In genomic region chr17:5419959-5420653, GRCh38 we compare ENCODE assay signal across 1 cellular context.
TF ChIP-seq lines count a peak whose summit lies in the region.

TSS of gene RPAIN (plus strand) at chr17:5420182. CDS start at chr17:5420211, 29 bp downstream.

TF ChIP-seq in HepG2, 621 proteins besides CTCF, POLR2A, EP300 and RAD21 (continued from another document and continues in another):
- TF ChIP-seq ZNF280D (CRISPR knock-in tag; IDR thresholded peaks at IDR 0.05) (no peak), HES4 (CRISPR knock-in tag; IDR thresholded peaks at IDR 0.05; ENCODE audit: borderline replicate concordance) (peak; percentile 80; the same call in 1 of the 2 replicates), TFDP2 (CRISPR knock-in tag; IDR thresholded peaks at IDR 0.05) (no peak), SALL2 (CRISPR knock-in tag; IDR thresholded peaks at IDR 0.05) (no peak), KLF6 (CRISPR knock-in tag; IDR thresholded peaks at IDR 0.05) (peak; percentile 43; the same call in 1 of the 2 replicates), ZNF329 (CRISPR knock-in tag; IDR thresholded peaks at IDR 0.05; ENCODE audit: low read depth) (no peak), ZXDC (CRISPR knock-in tag; IDR thresholded peaks at IDR 0.05) (0 out of 2 replicates have a peak, but pooled peaks have one; percentile 69), TOPORS (CRISPR knock-in tag; IDR thresholded peaks at IDR 0.05) (no peak), EHMT2 (IDR thresholded peaks at IDR 0.05; ENCODE audit: borderline replicate concordance, low read depth, low read length) (no peak), ELF1 (CRISPR knock-in tag; IDR thresholded peaks at IDR 0.05) (peak; percentile 83), HNRNPL (IDR thresholded peaks at IDR 0.05; ENCODE audit: low read depth, low read length) (0 out of 2 replicates have a peak, but pooled peaks have one; percentile 29), ZMYM4 (CRISPR knock-in tag; IDR thresholded peaks at IDR 0.05) (peak; percentile 64), ZNF609 (CRISPR knock-in tag; IDR thresholded peaks at IDR 0.05; ENCODE audit: borderline replicate concordance) (no peak), ZNF687 (CRISPR knock-in tag; IDR thresholded peaks at IDR 0.05) (peak; percentile 91), ZBTB46 (CRISPR knock-in tag; IDR thresholded peaks at IDR 0.05; ENCODE audit: borderline replicate concordance) (no peak), MYC (CRISPR knock-in tag; IDR thresholded peaks at IDR 0.05; ENCODE audit: borderline replicate concordance) (peak; percentile 96), ZNF574 (CRISPR knock-in tag; IDR thresholded peaks at IDR 0.05) (peak; percentile 79), NR1H2 (CRISPR knock-in tag; IDR thresholded peaks at IDR 0.05; ENCODE audit: borderline replicate concordance, low read depth) (0 out of 2 replicates have a peak, but pooled peaks have one; percentile 42), HNRNPLL (IDR thresholded peaks at IDR 0.05; ENCODE audit: low read depth, low read length, poor library complexity, severe bottlenecking) (peak; percentile 53), ZNF720 (CRISPR knock-in tag; IDR thresholded peaks at IDR 0.05) (no peak), ZNF121 (CRISPR knock-in tag; IDR thresholded peaks at IDR 0.05) (no peak), HBP1 (CRISPR knock-in tag; IDR thresholded peaks at IDR 0.05; ENCODE audit: low read depth) (peak; percentile 32; the same call in 1 of the 2 replicates), ELK4 (CRISPR knock-in tag; IDR thresholded peaks at IDR 0.05; ENCODE audit: borderline replicate concordance) (no peak), ZNF10 (CRISPR knock-in tag; IDR thresholded peaks at IDR 0.05; ENCODE audit: borderline replicate concordance, low read depth) (no peak), BATF2 (CRISPR knock-in tag; IDR thresholded peaks at IDR 0.05) (no peak), HNRNPK (IDR thresholded peaks at IDR 0.05; ENCODE audit: low read depth, low read length, poor library complexity, severe bottlenecking) (no peak), ZNF83 (CRISPR knock-in tag; IDR thresholded peaks at IDR 0.05; ENCODE audit: borderline replicate concordance) (0 out of 2 replicates have a peak, but pooled peaks have one; percentile 71)
